10 cellular contexts compared by ENCODE assay signal in the genomic region with DNA sequence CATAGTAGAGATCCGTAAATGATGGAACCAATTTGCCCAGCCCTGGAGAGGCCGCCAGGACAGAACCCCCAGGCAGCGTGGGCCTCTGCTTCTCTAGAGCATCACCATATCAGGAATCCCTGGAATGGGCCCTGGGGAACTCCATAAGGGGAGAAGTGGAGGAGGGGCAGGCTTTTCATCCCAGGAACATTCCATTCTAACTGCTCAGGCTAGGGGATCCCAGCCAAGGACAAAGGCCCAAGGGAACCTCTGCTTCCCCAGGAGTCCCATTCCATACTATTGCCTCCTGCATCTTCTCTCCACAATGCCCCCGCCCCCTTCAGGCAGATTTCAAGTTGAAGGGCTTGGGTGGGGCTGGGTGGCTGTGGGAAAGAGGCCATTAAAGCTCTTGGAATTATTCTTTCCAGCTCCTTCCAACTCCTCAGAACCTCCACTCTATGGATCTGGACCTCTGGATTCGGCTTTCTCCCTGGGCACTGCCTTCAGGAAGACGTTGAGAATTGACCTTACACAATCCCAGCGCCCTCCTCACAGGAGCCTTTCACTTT. TPM values are rescaled to one million over a fixed set of nuclear protein-coding genes. Genes with fewer than 3 reads are reported as not detected.
DNase-seq lines count a peak whose midpoint lies in the region; ATAC-seq lines count a peak whose summit lies in the region.
"Had no signal": no experiment of that assay in that cellular context is flagged by ENCODE, and none has a peak within 500 bp of the region (broad histone marks: within the 10 kb centered on the region; RNA-seq: fewer than 3 reads in every experiment).

No MANE protein-coding gene starts in this region.

- H3K4me3 ChIP-seq in adipocyte (ENCODE audit: low read length) (peak overlapping the region; percentile 7), rectal smooth muscle tissue (ENCODE audit: low read length) (no peak overlapping the region)

- intact Hi-C loops in left ventricle myocardium superior (cut with micrococcal nuclease): loop anchor here (5.0 kb wide), 1 partner anchor 98 kb away; no protein-coding TSS in a partner anchor

- peaks cover 8% of the 10 kb centered on the region for H3K4me1 Mint-ChIP-seq in stimulated activated effector memory CD8-positive, alpha-beta T cell treated with anti-CD3 and anti-CD28 coated beads, Interleukin-12 subunit alpha, Interleukin-12 subunit beta, amount 100 ng/mL, for 72 hours

- peak overlapping the region; percentile 93 for H3K27ac ChIP-seq in rectal smooth muscle tissue (ENCODE audit: low read depth, low read length)

- ATAC-seq in left ventricle myocardium superior: peak; percentile 79
- no peak for ATAC-seq in stimulated activated effector memory CD8-positive, alpha-beta T cell treated with anti-CD3 and anti-CD28 coated beads, Interleukin-12 subunit alpha, Interleukin-12 subunit beta, amount 100 ng/mL, for 72 hours
- no peak for ATAC-seq in HG02840 (IDR thresholded peaks at IDR 0.05; ENCODE audit: low FRiP score, unreplicated experiment)

- H3K36me3 Mint-ChIP-seq in stimulated activated effector memory CD8-positive, alpha-beta T cell treated with anti-CD3 and anti-CD28 coated beads, Interleukin-12 subunit alpha, Interleukin-12 subunit beta, amount 100 ng/mL, for 72 hours: no peaks in the 10 kb centered on the region
- H3K36me3 Mint-ChIP-seq: activated naive CD4-positive, alpha-beta T cell treated with anti-CD3 and anti-CD28 coated beads, Interleukin-2, amount 50 U/mL, for 24 hours had no signal

- H3K9me3 ChIP-seq in adipocyte (ENCODE audit: control insufficient read depth, low read length): no peaks in the 10 kb centered on the region

- H3K27me3 ChIP-seq in adipocyte (replicated peaks; ENCODE audit: control insufficient read depth, insufficient read depth, low read length) (no peaks in the 10 kb centered on the region), rectal smooth muscle tissue (ENCODE audit: control insufficient read depth, insufficient read depth, low read length) (peaks cover 9% of the 10 kb centered on the region)

- H3K27ac Mint-ChIP-seq in stimulated activated effector memory CD8-positive, alpha-beta T cell treated with anti-CD3 and anti-CD28 coated beads, Interleukin-12 subunit alpha, Interleukin-12 subunit beta, amount 100 ng/mL, for 72 hours: no peak overlapping the region
- H3K27ac Mint-ChIP-seq: activated naive CD4-positive, alpha-beta T cell treated with anti-CD3 and anti-CD28 coated beads, Interleukin-2, amount 50 U/mL, for 24 hours had no signal

- H3K36me3 ChIP-seq in adipocyte (ENCODE audit: control insufficient read depth, insufficient read depth, low read length, severe bottlenecking): peaks cover 4% of the 10 kb centered on the region
- no peaks in the 10 kb centered on the region for H3K36me3 ChIP-seq in rectal smooth muscle tissue (ENCODE audit: control insufficient read depth, insufficient read depth, low read length)

- no peak overlapping the region for H3K4me3 Mint-ChIP-seq in stimulated activated effector memory CD8-positive, alpha-beta T cell treated with anti-CD3 and anti-CD28 coated beads, Interleukin-12 subunit alpha, Interleukin-12 subunit beta, amount 100 ng/mL, for 72 hours
- H3K4me3 Mint-ChIP-seq: activated naive CD4-positive, alpha-beta T cell treated with anti-CD3 and anti-CD28 coated beads, Interleukin-2, amount 50 U/mL, for 24 hours had no signal

- H3K9ac ChIP-seq in adipocyte (ENCODE audit: low read length) (peak overlapping the region; percentile 95), rectal smooth muscle tissue (ENCODE audit: low read length) (no peak overlapping the region)

- peak; percentile 98 for DNase-seq in ELR (ENCODE audit: low read depth)
- peak; percentile 99 for DNase-seq in adipocyte (ENCODE audit: low read depth)
- DNase-seq in left ventricle myocardium superior: peak; percentile 72
- no peak for DNase-seq in stimulated activated effector memory CD8-positive, alpha-beta T cell treated with anti-CD3 and anti-CD28 coated beads, Interleukin-12 subunit alpha, Interleukin-12 subunit beta, amount 100 ng/mL, for 72 hours (ENCODE audit: low spot score in 2 of 2)
- no peak for DNase-seq in DMS114 treated with DMSO at 0.1 percent for 48 hours (lab: John Stamatoyannopoulos, UW; ENCODE audit: unreplicated experiment)
- no peak for DNase-seq in retina
- DNase-seq: NCI-H524 treated with DMSO at 0.1 percent for 48 hours had no signal

- peaks cover 60% of the 10 kb centered on the region for H3K4me1 ChIP-seq in adipocyte (ENCODE audit: control insufficient read depth, insufficient read depth, low read length)
- peaks cover 51% of the 10 kb centered on the region for H3K4me1 ChIP-seq in rectal smooth muscle tissue (ENCODE audit: control insufficient read depth, insufficient read depth, low read length)

- no peaks in the 10 kb centered on the region for H3K9me3 Mint-ChIP-seq in stimulated activated effector memory CD8-positive, alpha-beta T cell treated with anti-CD3 and anti-CD28 coated beads, Interleukin-12 subunit alpha, Interleukin-12 subunit beta, amount 100 ng/mL, for 72 hours
- H3K9me3 Mint-ChIP-seq: activated naive CD4-positive, alpha-beta T cell treated with anti-CD3 and anti-CD28 coated beads, Interleukin-2, amount 50 U/mL, for 24 hours had no signal

RNA-seq across cellular contexts. Expression of a gene that starts 6.0 kb away (rescaled TPM):
- 27.4 TPM for total RNA-seq in left ventricle myocardium superior

RNA-seq across cellular contexts. Expression of a gene that starts 13.1 kb away (rescaled TPM):
- 49.6 TPM for total RNA-seq in left ventricle myocardium superior

RNA-seq across cellular contexts. Expression of a gene that starts 39.2 kb away (rescaled TPM):
- total RNA-seq in left ventricle myocardium superior: 0.37 TPM

Comparison
In these comparisons a context has a peak if more than half of its experiments do, and no peak if none do; other contexts are left out.
1. DNase-seq: peak in ELR (single experiment), adipocyte (single experiment) and left ventricle myocardium superior (single experiment); none in stimulated activated effector memory CD8-positive, alpha-beta T cell treated with anti-CD3 and anti-CD28 coated beads, Interleukin-12 subunit alpha, Interleukin-12 subunit beta, amount 100 ng/mL, for 72 hours (0 of 2), DMS114 treated with DMSO at 0.1 percent for 48 hours (single experiment) and retina (single experiment).